ENCODE assay signal across 1 cellular context in genomic region chr6:44201200-44201599, GRCh38.
TF ChIP-seq lines count a peak whose summit lies in the region.

No MANE protein-coding gene starts in this region.

TF ChIP-seq in GM23338, 12 proteins besides CTCF, POLR2A, EP300 and RAD21:
- no peak for TF ChIP-seq JUNB (IDR thresholded peaks at IDR 0.05; ENCODE audit: unreplicated experiment)
- TF ChIP-seq ZNF331 (CRISPR knock-in tag; IDR thresholded peaks at IDR 0.05; ENCODE audit: low read depth): no peak
- no peak for TF ChIP-seq STAT1 (IDR thresholded peaks at IDR 0.05; ENCODE audit: unreplicated experiment)
- no peak for TF ChIP-seq ZNF114 (CRISPR knock-in tag; IDR thresholded peaks at IDR 0.05)
- TF ChIP-seq POLR2AphosphoS5 (IDR thresholded peaks at IDR 0.05; ENCODE audit: low read depth): no peak
- no peak for TF ChIP-seq ETS1 (IDR thresholded peaks at IDR 0.05)
- no peak for TF ChIP-seq NANOG (IDR thresholded peaks at IDR 0.05; ENCODE audit: borderline replicate concordance)
- no peak for TF ChIP-seq EZH2 (IDR thresholded peaks at IDR 0.05; ENCODE audit: low read depth, unreplicated experiment)
- TF ChIP-seq ZNF462 (CRISPR knock-in tag; IDR thresholded peaks at IDR 0.05): no peak
- no peak for TF ChIP-seq REST (IDR thresholded peaks at IDR 0.05; ENCODE audit: unreplicated experiment)
- no peak for TF ChIP-seq CREB1 (CRISPR knock-in tag; IDR thresholded peaks at IDR 0.05; ENCODE audit: low read depth)
- no peak for TF ChIP-seq EZH2phosphoT487 (IDR thresholded peaks at IDR 0.05; ENCODE audit: unreplicated experiment)
